Comparison of ENCODE assay signal across 19 cellular contexts in the genomic region with DNA sequence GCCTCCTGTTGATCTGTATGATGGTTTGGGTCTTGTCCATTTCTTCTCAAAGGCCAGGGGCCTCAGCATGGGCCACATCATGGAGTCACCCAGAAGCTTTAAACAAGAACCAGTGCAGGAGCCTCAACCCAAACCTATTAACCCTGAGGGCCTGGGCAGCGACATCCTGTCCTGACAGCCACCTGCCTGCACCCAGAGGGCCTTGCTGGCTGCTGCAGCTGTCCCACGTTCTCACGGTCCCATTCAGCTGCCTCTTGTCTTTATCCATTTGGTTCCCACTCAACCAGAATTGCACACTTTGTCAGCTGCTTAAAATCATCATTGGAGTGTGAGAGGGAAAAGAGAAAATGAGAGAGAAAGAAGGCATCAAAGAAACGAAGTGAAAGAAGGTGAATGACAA. TPM values are rescaled to one million over a fixed set of nuclear protein-coding genes. Genes with fewer than 3 reads are reported as not detected.
DNase-seq lines count a peak whose midpoint lies in the region; ATAC-seq and TF ChIP-seq lines count a peak whose summit lies in the region.
"Had no signal": no experiment of that assay in that cellular context is flagged by ENCODE, and none has a peak within 500 bp of the region (broad histone marks: within the 10 kb centered on the region; RNA-seq: fewer than 3 reads in every experiment).

No MANE protein-coding gene starts in this region.

- TF ChIP-seq CTCF in WERI-Rb-1 (IDR thresholded peaks at IDR 0.05; ENCODE audit: low read depth, low read length) (no peak), sigmoid colon (IDR thresholded peaks at IDR 0.05) (no peak)

- H3K36me3 Mint-ChIP-seq in activated naive CD4-positive, alpha-beta T cell treated with anti-CD3 and anti-CD28 coated beads, Interleukin-2, amount 50 U/mL, for 24 hours: no peaks in the 10 kb centered on the region
- H3K36me3 Mint-ChIP-seq in activated naive CD4-positive, alpha-beta T cell treated with anti-CD3 and anti-CD28 coated beads for 36 hours (ENCODE audit: low read depth): no peaks in the 10 kb centered on the region

- TF ChIP-seq POLR2A in sigmoid colon (IDR thresholded peaks at IDR 0.05): no peak

- TF ChIP-seq EP300 in sigmoid colon (IDR thresholded peaks at IDR 0.05): no peak

- DNase-seq in DMS79 treated with DMSO at 0.1 percent for 48 hours (lab: John Stamatoyannopoulos, UW) (peak; percentile 4), DMS79 (lab: John Stamatoyannopoulos, UW) (no peak), WERI-Rb-1 (peak; percentile 4), sigmoid colon (peak; percentile 44), medulla oblongata (ENCODE audit: extremely low spot score) (no peak)
- no peak for DNase-seq in activated naive CD4-positive, alpha-beta T cell treated with anti-CD3 and anti-CD28 coated beads for 36 hours
- DNase-seq: 8988T, C1 segment of cervical spinal cord, COR-L47, DND-41, GDM1, NCI-H1105, NCI-H226, NCI-H748 treated with DMSO at 0.1 percent for 48 hours, SHP77 treated with DMSO at 0.1 percent for 48 hours had no signal

- H3K27ac Mint-ChIP-seq in activated naive CD4-positive, alpha-beta T cell treated with anti-CD3 and anti-CD28 coated beads, Interleukin-2, amount 50 U/mL, for 24 hours: peak overlapping the region; percentile 20
- H3K27ac Mint-ChIP-seq in activated naive CD4-positive, alpha-beta T cell treated with anti-CD3 and anti-CD28 coated beads for 36 hours: no peak overlapping the region

- H3K27me3 ChIP-seq in WERI-Rb-1 (ENCODE audit: insufficient read depth, low read depth, severe bottlenecking) (no peaks in the 10 kb centered on the region), sigmoid colon (peaks cover 0 to 60% (median 5%) of the 10 kb centered on the region in 3 donors)

- peaks cover 3% of the 10 kb centered on the region for H3K27me3 Mint-ChIP-seq in activated naive CD4-positive, alpha-beta T cell treated with anti-CD3 and anti-CD28 coated beads, Interleukin-2, amount 50 U/mL, for 24 hours
- peaks cover 7% of the 10 kb centered on the region for H3K27me3 Mint-ChIP-seq in activated naive CD4-positive, alpha-beta T cell treated with anti-CD3 and anti-CD28 coated beads for 36 hours (ENCODE audit: low read depth)

- no peak overlapping the region for H3K4me3 ChIP-seq in WERI-Rb-1 (ENCODE audit: low read depth, low read length)
- no peak overlapping the region for H3K4me3 ChIP-seq in sigmoid colon
- H3K4me3 ChIP-seq: K562 had no signal

- H3K9me3 ChIP-seq in WERI-Rb-1 (ENCODE audit: severe bottlenecking): no peaks in the 10 kb centered on the region
- H3K9me3 ChIP-seq in sigmoid colon: no peaks in the 10 kb centered on the region

- H3K36me3 ChIP-seq in WERI-Rb-1 (no peaks in the 10 kb centered on the region), sigmoid colon (no peaks in the 10 kb centered on the region)

- intact Hi-C loops in activated naive CD4-positive, alpha-beta T cell treated with anti-CD3 and anti-CD28 coated beads for 36 hours (cut with micrococcal nuclease): no loop called here
- intact Hi-C loops in sigmoid colon (cut with DNase I): loop anchor here (5.0 kb wide), 1 partner anchor 331 kb away; no protein-coding TSS in a partner anchor

- ATAC-seq in GM21381 (IDR thresholded peaks at IDR 0.05; ENCODE audit: unreplicated experiment): no peak
- ATAC-seq: K562 had no signal

- no peaks in the 10 kb centered on the region for H3K4me1 ChIP-seq in sigmoid colon

- no peak overlapping the region for H3K4me3 Mint-ChIP-seq in activated naive CD4-positive, alpha-beta T cell treated with anti-CD3 and anti-CD28 coated beads, Interleukin-2, amount 50 U/mL, for 24 hours
- no peak overlapping the region for H3K4me3 Mint-ChIP-seq in activated naive CD4-positive, alpha-beta T cell treated with anti-CD3 and anti-CD28 coated beads for 36 hours

- H3K9me3 Mint-ChIP-seq in activated naive CD4-positive, alpha-beta T cell treated with anti-CD3 and anti-CD28 coated beads, Interleukin-2, amount 50 U/mL, for 24 hours: no peaks in the 10 kb centered on the region
- no peaks in the 10 kb centered on the region for H3K9me3 Mint-ChIP-seq in activated naive CD4-positive, alpha-beta T cell treated with anti-CD3 and anti-CD28 coated beads for 36 hours

- no peaks in the 10 kb centered on the region for H3K4me1 Mint-ChIP-seq in activated naive CD4-positive, alpha-beta T cell treated with anti-CD3 and anti-CD28 coated beads, Interleukin-2, amount 50 U/mL, for 24 hours
- H3K4me1 Mint-ChIP-seq in activated naive CD4-positive, alpha-beta T cell treated with anti-CD3 and anti-CD28 coated beads for 36 hours (ENCODE audit: low read depth): no peaks in the 10 kb centered on the region

- H3K27ac ChIP-seq in WERI-Rb-1: no peak overlapping the region
- no peak overlapping the region for H3K27ac ChIP-seq in sigmoid colon

- WGBS in sigmoid colon, 2 donors: 40 to 59% methylated on average over 4 of the region's 4 CpGs

- CTCF ChIA-PET in activated naive CD4-positive, alpha-beta T cell treated with anti-CD3 and anti-CD28 coated beads for 36 hours (lab: Charles Lee): interaction anchor here (1.2 to 2.2 kb wide), 2 partner anchors 13 to 350 kb away, joined by 4 to 7 read pairs; no protein-coding TSS in a partner anchor

RNA-seq across cellular contexts. Expression of a gene that starts 21.6 kb away (rescaled TPM):
- not detected for total RNA-seq in activated naive CD4-positive, alpha-beta T cell treated with anti-CD3 and anti-CD28 coated beads for 36 hours
- under 1 TPM; 0.16 to 0.83 (median 0.70) TPM for total RNA-seq in sigmoid colon
- polyA plus RNA-seq in sigmoid colon: under 1 TPM in 2 of 3 donors, not detected in 1; under 0.01 to 0.17 TPM
- total RNA-seq: K562, M059J had no signal
- polyA plus RNA-seq: K562 had no signal

Comparison
In these comparisons a context has a peak if more than half of its experiments do, and no peak if none do; other contexts are left out.
1. DNase-seq: peak in DMS79 treated with DMSO at 0.1 percent for 48 hours (single experiment), WERI-Rb-1 (single experiment) and sigmoid colon (single experiment); none in DMS79 (single experiment), activated naive CD4-positive, alpha-beta T cell treated with anti-CD3 and anti-CD28 coated beads for 36 hours (single experiment) and medulla oblongata (single experiment).